ENCODE assay signal across 11 cellular contexts in genomic region chr12:80862606-80863005, GRCh38.
"Had no signal": no experiment of that assay in that cellular context is flagged by ENCODE, and none has a peak within 500 bp of the region (broad histone marks: within the 10 kb centered on the region; RNA-seq: fewer than 3 reads in every experiment).

No MANE protein-coding gene starts in this region.

- DNase-seq: activated effector memory CD4-positive, alpha-beta T cell treated with Interleukin-2 at 50 U/mL for 16 hours; activated T-cell treated with anti-CD3 and anti-CD28 coated beads, Interleukin-2, amount 50 U/mL, for 1 hour; left ventricle myocardium superior; mesendoderm; ovary; T-helper 17 cell had no signal

- H3K27me3 ChIP-seq: ovary had no signal

- H3K27ac ChIP-seq: ovary had no signal

- H3K36me3 ChIP-seq: ovary had no signal

- FAIRE-seq: endometrium, TTC549, urothelium cell line had no signal

- H3K9me3 ChIP-seq: ovary had no signal

- ATAC-seq: activated CD4-positive, CD25-positive, alpha-beta regulatory T cell treated with anti-CD3 and anti-CD28 coated beads, Interleukin-2, amount 50 U/mL, for 24 hours; esophagus mucosa; left ventricle myocardium superior; T-helper 17 cell had no signal

- H3K4me3 ChIP-seq: ovary had no signal
